Comparison of ENCODE assay signal across 17 cellular contexts in genomic region chr5:147882586-147883313, GRCh38. TPM values are rescaled to one million over a fixed set of nuclear protein-coding genes. Genes with fewer than 3 reads are reported as not detected.
"Had no signal": no experiment of that assay in that cellular context is flagged by ENCODE, and none has a peak within 500 bp of the region (broad histone marks: within the 10 kb centered on the region; RNA-seq: fewer than 3 reads in every experiment).

No MANE protein-coding gene starts in this region.

- ATAC-seq: activated CD4-positive, alpha-beta T cell treated with anti-CD3 and anti-CD28 coated beads for 36 hours; activated T-cell treated with anti-CD3 and anti-CD28 coated beads, Interleukin-2, amount 50 U/mL, for 72 hours; left lung had no signal

- DNase-seq: activated CD4-positive, alpha-beta memory T cell treated with anti-CD3 and anti-CD28 coated beads, Interleukin-2, amount 10 ng/mL, durations not matched to agents 7 days and 5 days; activated CD4-positive, alpha-beta T cell treated with anti-CD3 and anti-CD28 coated beads for 36 hours; activated naive CD8-positive, alpha-beta T cell treated with anti-CD3 and anti-CD28 coated beads, Interleukin-2, amount 10 ng/mL, durations not matched to agents 7 days and 5 days; activated T-cell treated with anti-CD3 and anti-CD28 coated beads, Interleukin-2, amount 50 U/mL, for 72 hours; cortex of kidney; effector memory CD4-positive, alpha-beta T cell; left lung; mesenchymal stem cell; ovary; stimulated activated CD4-positive, alpha-beta T cell treated with anti-CD3 and anti-CD28 coated beads, Interleukin-15, amount 100 ng/mL, for 24 hours; stimulated activated CD4-positive, alpha-beta T cell treated with anti-CD3 and anti-CD28 coated beads, Interleukin-4, amount 100 ng/mL, for 24 hours; T-helper 9 cell had no signal

- H3K27me3 ChIP-seq: left lung, ovary had no signal

- H3K27ac ChIP-seq: epithelial cell of prostate, left lung, ovary had no signal

- H3K36me3 ChIP-seq: left lung, ovary had no signal

- H3K9me3 ChIP-seq: left lung, ovary had no signal

- H3K4me3 ChIP-seq: left lung, ovary had no signal

- H3K4me1 ChIP-seq: left lung had no signal

RNA-seq across cellular contexts. Expression of gene SCGB3A2, which starts 4.2 kb away (rescaled TPM):
- total RNA-seq: activated CD4-positive, alpha-beta memory T cell treated with anti-CD3 and anti-CD28 coated beads, Interleukin-2, amount 10 ng/mL, durations not matched to agents 7 days and 5 days; activated CD4-positive, alpha-beta T cell treated with anti-CD3 and anti-CD28 coated beads for 36 hours; activated naive CD8-positive, alpha-beta T cell treated with anti-CD3 and anti-CD28 coated beads, Interleukin-2, amount 10 ng/mL, durations not matched to agents 7 days and 5 days; activated T-cell treated with anti-CD3 and anti-CD28 coated beads, Interleukin-2, amount 50 U/mL, for 72 hours; glomerular endothelial cell; neural crest cell; temporal lobe; ureter had no signal

RNA-seq across cellular contexts. Expression of gene C5orf46, which starts 23.6 kb away (rescaled TPM):
- total RNA-seq: activated CD4-positive, alpha-beta memory T cell treated with anti-CD3 and anti-CD28 coated beads, Interleukin-2, amount 10 ng/mL, durations not matched to agents 7 days and 5 days; activated CD4-positive, alpha-beta T cell treated with anti-CD3 and anti-CD28 coated beads for 36 hours; activated naive CD8-positive, alpha-beta T cell treated with anti-CD3 and anti-CD28 coated beads, Interleukin-2, amount 10 ng/mL, durations not matched to agents 7 days and 5 days; activated T-cell treated with anti-CD3 and anti-CD28 coated beads, Interleukin-2, amount 50 U/mL, for 72 hours; glomerular endothelial cell; left lung; neural crest cell; ovary; temporal lobe; ureter had no signal
- polyA plus RNA-seq: ovary had no signal

RNA-seq across cellular contexts. Expression of gene SPINK1, which starts 51.3 kb away (rescaled TPM):
- total RNA-seq: activated CD4-positive, alpha-beta memory T cell treated with anti-CD3 and anti-CD28 coated beads, Interleukin-2, amount 10 ng/mL, durations not matched to agents 7 days and 5 days; activated CD4-positive, alpha-beta T cell treated with anti-CD3 and anti-CD28 coated beads for 36 hours; activated naive CD8-positive, alpha-beta T cell treated with anti-CD3 and anti-CD28 coated beads, Interleukin-2, amount 10 ng/mL, durations not matched to agents 7 days and 5 days; activated T-cell treated with anti-CD3 and anti-CD28 coated beads, Interleukin-2, amount 50 U/mL, for 72 hours; glomerular endothelial cell; neural crest cell had no signal
- polyA plus RNA-seq: ovary had no signal
